ENCODE assay signal across 1 cellular context in genomic region chr13:44435142-44435982, GRCh38.
TF ChIP-seq lines count a peak whose summit lies in the region.

No MANE protein-coding gene starts in this region.

TF ChIP-seq in HCT116, 20 proteins besides CTCF, POLR2A, EP300 and RAD21 (continued from another document):
- no peak for TF ChIP-seq ELF1 (IDR thresholded peaks at IDR 0.05; ENCODE audit: borderline replicate concordance, low read depth)
TF ChIP-seq in HCT116: peak in this region for 3.
